Comparison of ENCODE assay signal across 13 cellular contexts in the genomic region with DNA sequence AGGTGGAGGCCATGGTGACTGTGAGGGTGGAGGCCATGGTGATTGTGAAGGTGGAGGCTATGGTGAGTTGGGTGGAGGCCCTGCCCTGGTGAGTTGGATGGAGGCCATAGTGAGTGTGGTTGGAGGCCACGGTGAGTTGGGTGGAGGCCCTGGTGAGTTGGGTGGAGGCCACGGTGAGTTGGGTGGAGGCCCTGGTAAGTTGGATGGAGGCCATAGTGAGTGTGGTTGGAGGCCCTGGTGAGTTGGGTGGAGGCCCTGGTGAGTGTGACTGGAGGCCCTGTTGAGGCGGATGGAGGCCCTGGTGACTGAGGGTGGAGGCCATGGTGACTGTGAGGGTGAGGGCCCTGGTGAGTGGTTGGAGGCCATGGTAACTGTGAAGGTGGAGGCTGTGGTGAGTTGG.
DNase-seq lines count a peak whose midpoint lies in the region; ATAC-seq, FAIRE-seq and TF ChIP-seq lines count a peak whose summit lies in the region.
"Had no signal": no experiment of that assay in that cellular context is flagged by ENCODE, and none has a peak within 500 bp of the region (broad histone marks: within the 10 kb centered on the region; RNA-seq: fewer than 3 reads in every experiment).

No MANE protein-coding gene starts in this region.

- H4K20me1 ChIP-seq in astrocyte (ENCODE audit: insufficient read depth, low read length) = no peaks in the 10 kb centered on the region

- intact Hi-C loops in left cardiac atrium (cut with DNase I) = loop anchor here (2.0 to 10.0 kb wide), 5 partner anchors 64 to 921 kb away; no protein-coding TSS in a partner anchor

- H2AFZ ChIP-seq in astrocyte (ENCODE audit: low read depth, low read length) = no peak overlapping the region

- no peak for FAIRE-seq in astrocyte (lab: Jason Lieb, UNC)
- FAIRE-seq: A204.1, H54 had no signal

- DNase-seq in right atrium auricular region (ENCODE audit: low spot score) (no peak), left cardiac atrium (no peak), astrocyte (ENCODE audit: low read depth) (no peak), NCI-H2227 (lab: John Stamatoyannopoulos, UW; ENCODE audit: unreplicated experiment) (no peak)
- DNase-seq in stimulated activated naive B cell treated with anti-CD40 and anti-IgM and Interleukin-4, amounts not matched to agents 10 μg/mL and 1 μg/mL and 100 μg/mL, for 72 hours = no peak
- no peak for DNase-seq in activated naive CD4-positive, alpha-beta T cell treated with Interleukin-2 at 50 U/mL for 16 hours
- DNase-seq: Caco-2; CD8-positive, alpha-beta memory T cell; IMR-90 had no signal

- H3K9me3 Mint-ChIP-seq in astrocyte (ENCODE audit: unreplicated experiment) (peaks cover 4% of the 10 kb centered on the region), nephron (no peaks in the 10 kb centered on the region)
- H3K9me3 Mint-ChIP-seq in stimulated activated naive B cell treated with anti-CD40 and anti-IgM and Interleukin-4, amounts not matched to agents 10 μg/mL and 1 μg/mL and 100 μg/mL, for 72 hours = no peaks in the 10 kb centered on the region
- H3K9me3 Mint-ChIP-seq: CD8-positive, alpha-beta memory T cell had no signal

- peaks cover 17% of the 10 kb centered on the region for H3K27me3 Mint-ChIP-seq in astrocyte (ENCODE audit: low read depth, unreplicated experiment)
- peaks cover 15% of the 10 kb centered on the region for H3K27me3 Mint-ChIP-seq in nephron (ENCODE audit: low read depth)
- peaks cover 26% of the 10 kb centered on the region in 2 donors for H3K27me3 Mint-ChIP-seq in stimulated activated naive B cell treated with anti-CD40 and anti-IgM and Interleukin-4, amounts not matched to agents 10 μg/mL and 1 μg/mL and 100 μg/mL, for 72 hours

- H3K4me3 ChIP-seq in right atrium auricular region = no peak overlapping the region
- no peak overlapping the region for H3K4me3 ChIP-seq in astrocyte (ENCODE audit: insufficient read depth, low read depth, low read length)

- H3K27me3 ChIP-seq in right atrium auricular region = no peaks in the 10 kb centered on the region
- H3K27me3 ChIP-seq in astrocyte (ENCODE audit: insufficient read depth, low read length) = no peaks in the 10 kb centered on the region

- H3K4me3 Mint-ChIP-seq in astrocyte (ENCODE audit: unreplicated experiment) (no peak overlapping the region), nephron (no peak overlapping the region)
- H3K4me3 Mint-ChIP-seq in stimulated activated naive B cell treated with anti-CD40 and anti-IgM and Interleukin-4, amounts not matched to agents 10 μg/mL and 1 μg/mL and 100 μg/mL, for 72 hours = no peak overlapping the region
- H3K4me3 Mint-ChIP-seq: CD8-positive, alpha-beta memory T cell had no signal

- H3K4me1 ChIP-seq in right atrium auricular region (peaks cover 0 to 48% of the 10 kb centered on the region in 2 donors), astrocyte (ENCODE audit: insufficient read depth, low read length) (peaks cover 2% of the 10 kb centered on the region)
- H3K4me1 ChIP-seq: Caco-2 had no signal

- H3K9ac ChIP-seq in astrocyte (ENCODE audit: low read length) = no peak overlapping the region

- no peaks in the 10 kb centered on the region for H3K4me1 Mint-ChIP-seq in astrocyte (ENCODE audit: low read depth, unreplicated experiment)
- peaks cover 24% of the 10 kb centered on the region for H3K4me1 Mint-ChIP-seq in nephron
- no peaks in the 10 kb centered on the region for H3K4me1 Mint-ChIP-seq in stimulated activated naive B cell treated with anti-CD40 and anti-IgM and Interleukin-4, amounts not matched to agents 10 μg/mL and 1 μg/mL and 100 μg/mL, for 72 hours

- H3K9me3 ChIP-seq in right atrium auricular region (no peaks in the 10 kb centered on the region), astrocyte (ENCODE audit: insufficient read depth, low read depth, low read length) (no peaks in the 10 kb centered on the region)
- H3K9me3 ChIP-seq: Caco-2 had no signal

- H3K36me3 ChIP-seq in right atrium auricular region (no peaks in the 10 kb centered on the region), astrocyte (ENCODE audit: insufficient read depth, low read length) (no peaks in the 10 kb centered on the region)

- H3K27ac Mint-ChIP-seq in astrocyte (ENCODE audit: unreplicated experiment) = peak overlapping the region; percentile 41
- peak overlapping the region in 2 of 3 experiments; percentile 49 to 63 for H3K27ac Mint-ChIP-seq in nephron
- peak overlapping the region; percentile 32 for H3K27ac Mint-ChIP-seq in stimulated activated naive B cell treated with anti-CD40 and anti-IgM and Interleukin-4, amounts not matched to agents 10 μg/mL and 1 μg/mL and 100 μg/mL, for 72 hours

- peak overlapping the region; percentile 64 to 79 for H3K27ac ChIP-seq in right atrium auricular region
- H3K27ac ChIP-seq in astrocyte (ENCODE audit: low read depth, low read length) = no peak overlapping the region

- TF ChIP-seq CTCF in right atrium auricular region (IDR thresholded peaks at IDR 0.05) (no peak), astrocyte (IDR thresholded peaks at IDR 0.05; ENCODE audit: insufficient read depth, low read depth, low read length) (no peak), nephron (IDR thresholded peaks at IDR 0.05; ENCODE audit: unreplicated experiment in 3 of 3) (no peak)

- no peak for ATAC-seq in left cardiac atrium
- no peak for ATAC-seq in stimulated activated naive B cell treated with anti-CD40 and anti-IgM and Interleukin-4, amounts not matched to agents 10 μg/mL and 1 μg/mL and 100 μg/mL, for 72 hours (replicated peaks)
- no peak for ATAC-seq in GM21381 (IDR thresholded peaks at IDR 0.05; ENCODE audit: unreplicated experiment)

- H3K36me3 Mint-ChIP-seq in astrocyte (ENCODE audit: low read depth, unreplicated experiment) (peaks cover 5% of the 10 kb centered on the region), nephron (ENCODE audit: low read depth) (no peaks in the 10 kb centered on the region)
- peaks cover 0 to 4% of the 10 kb centered on the region in 2 donors for H3K36me3 Mint-ChIP-seq in stimulated activated naive B cell treated with anti-CD40 and anti-IgM and Interleukin-4, amounts not matched to agents 10 μg/mL and 1 μg/mL and 100 μg/mL, for 72 hours
- H3K36me3 Mint-ChIP-seq: CD8-positive, alpha-beta memory T cell had no signal

- H3K79me2 ChIP-seq in astrocyte (ENCODE audit: insufficient read depth, low read length) = no peaks in the 10 kb centered on the region

- H3K4me2 ChIP-seq in astrocyte (ENCODE audit: low read length) = no peak overlapping the region
